Comparison of ENCODE assay signal across 9 cellular contexts in the genomic region with DNA sequence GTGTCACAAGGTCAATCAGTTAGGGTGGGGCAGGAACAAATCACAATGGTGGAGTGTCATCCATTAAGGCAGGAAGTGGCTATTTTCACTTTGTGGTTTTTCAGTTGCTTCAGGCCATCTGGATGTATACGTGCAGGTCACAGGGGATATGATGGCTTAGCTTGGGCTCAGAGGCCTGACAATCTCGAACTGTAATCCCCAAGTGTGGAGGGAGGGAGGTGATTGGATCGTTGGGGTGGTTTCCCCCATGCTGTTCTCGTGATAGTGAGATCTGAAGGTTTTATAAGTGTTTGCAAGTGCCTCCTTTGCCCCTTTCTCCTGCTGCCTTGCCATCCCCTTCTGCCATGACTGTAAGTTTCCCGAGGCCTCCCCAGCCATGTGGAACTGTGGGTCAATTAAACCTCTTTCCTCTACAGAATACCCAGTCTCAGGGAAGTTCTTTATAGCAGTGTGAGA. TPM values are rescaled to one million over a fixed set of nuclear protein-coding genes. Genes with fewer than 3 reads are reported as not detected.
DNase-seq lines count a peak whose midpoint lies in the region; ATAC-seq and TF ChIP-seq lines count a peak whose summit lies in the region.
"Had no signal": no experiment of that assay in that cellular context is flagged by ENCODE, and none has a peak within 500 bp of the region (broad histone marks: within the 10 kb centered on the region; RNA-seq: fewer than 3 reads in every experiment).

No MANE protein-coding gene starts in this region.

- peaks cover 10 to 21% of the 10 kb centered on the region in 2 donors for H3K36me3 Mint-ChIP-seq in CD4-positive, alpha-beta memory T cell
- H3K36me3 Mint-ChIP-seq in WTC11 = peaks cover 3% of the 10 kb centered on the region
- H3K36me3 Mint-ChIP-seq in activated naive CD4-positive, alpha-beta T cell treated with anti-CD3 and anti-CD28 coated beads for 36 hours (ENCODE audit: low read depth) = no peaks in the 10 kb centered on the region

- intact Hi-C loops in CD4-positive, alpha-beta memory T cell (cut with micrococcal nuclease) = no loop called here
- intact Hi-C loops in activated naive CD4-positive, alpha-beta T cell treated with anti-CD3 and anti-CD28 coated beads for 36 hours (cut with micrococcal nuclease) = no loop called here

- no peaks in the 10 kb centered on the region for H3K27me3 ChIP-seq in CD4-positive, alpha-beta memory T cell (ENCODE audit: insufficient read depth, low read length)
- H3K27me3 ChIP-seq in H7 (ENCODE audit: control insufficient read depth, insufficient read depth, low read length) = no peaks in the 10 kb centered on the region

- H3K36me3 ChIP-seq in CD4-positive, alpha-beta memory T cell (ENCODE audit: insufficient read depth, low read length) = no peaks in the 10 kb centered on the region
- no peaks in the 10 kb centered on the region for H3K36me3 ChIP-seq in H7 (replicated peaks; ENCODE audit: control insufficient read depth, insufficient read depth, low read length)

- no peak for TF ChIP-seq CTCF in WTC11 (IDR thresholded peaks at IDR 0.05)

- H3K4me1 ChIP-seq in CD4-positive, alpha-beta memory T cell (ENCODE audit: insufficient read depth, low read length) = peaks cover 5% of the 10 kb centered on the region

- no peaks in the 10 kb centered on the region for H3K9me3 ChIP-seq in CD4-positive, alpha-beta memory T cell (ENCODE audit: control insufficient read depth in 1 of 2, low read length in 2 of 2)

- no peak overlapping the region for H3K4me3 ChIP-seq in CD4-positive, alpha-beta memory T cell (ENCODE audit: low read length in 2 of 2)
- no peak overlapping the region for H3K4me3 ChIP-seq in H7 (ENCODE audit: insufficient read depth, low read depth, low read length)

- CTCF ChIA-PET in CD4-positive, alpha-beta memory T cell (lab: Charles Lee; ENCODE audit: partially characterized antibody) = no interaction called here
- CTCF ChIA-PET in WTC11 (lab: Charles Lee) = interaction anchor here (1.5 kb wide), 1 partner anchor 81 kb away, joined by 3 read pairs; no protein-coding TSS in a partner anchor
- CTCF ChIA-PET in activated naive CD4-positive, alpha-beta T cell treated with anti-CD3 and anti-CD28 coated beads for 36 hours (lab: Charles Lee) = no interaction called here

- no peaks in the 10 kb centered on the region for H3K9me3 Mint-ChIP-seq in CD4-positive, alpha-beta memory T cell
- no peaks in the 10 kb centered on the region; the same call in 1 of the 2 replicates for H3K9me3 Mint-ChIP-seq in WTC11
- H3K9me3 Mint-ChIP-seq in activated naive CD4-positive, alpha-beta T cell treated with anti-CD3 and anti-CD28 coated beads for 36 hours = no peaks in the 10 kb centered on the region
- H3K9me3 Mint-ChIP-seq: activated naive CD4-positive, alpha-beta T cell treated with anti-CD3 and anti-CD28 coated beads, Interleukin-2, amount 50 U/mL, for 24 hours had no signal

- H3K4me1 Mint-ChIP-seq in CD4-positive, alpha-beta memory T cell = peaks cover 14 to 51% (median 26%) of the 10 kb centered on the region in 4 donors
- H3K4me1 Mint-ChIP-seq in WTC11 = peaks cover 27% of the 10 kb centered on the region
- H3K4me1 Mint-ChIP-seq in activated naive CD4-positive, alpha-beta T cell treated with anti-CD3 and anti-CD28 coated beads for 36 hours (ENCODE audit: low read depth) = peaks cover 23% of the 10 kb centered on the region

- ATAC-seq in GM19438 (IDR thresholded peaks at IDR 0.05; ENCODE audit: low read depth, unreplicated experiment) (peak; percentile 37), HG03342 (IDR thresholded peaks at IDR 0.05; ENCODE audit: unreplicated experiment) (peak; percentile 63), WTC11 (no peak)

- H3K27me3 Mint-ChIP-seq in CD4-positive, alpha-beta memory T cell = no peaks in the 10 kb centered on the region
- no peaks in the 10 kb centered on the region for H3K27me3 Mint-ChIP-seq in WTC11 (ENCODE audit: low read depth)
- no peaks in the 10 kb centered on the region for H3K27me3 Mint-ChIP-seq in activated naive CD4-positive, alpha-beta T cell treated with anti-CD3 and anti-CD28 coated beads for 36 hours (ENCODE audit: low read depth)
- H3K27me3 Mint-ChIP-seq: activated naive CD4-positive, alpha-beta T cell treated with anti-CD3 and anti-CD28 coated beads, Interleukin-2, amount 50 U/mL, for 24 hours had no signal

- H3K4me3 Mint-ChIP-seq in CD4-positive, alpha-beta memory T cell = peak overlapping the region in 2 of 8 donors; percentile 12 to 44
- H3K4me3 Mint-ChIP-seq in WTC11 = no peak overlapping the region
- no peak overlapping the region for H3K4me3 Mint-ChIP-seq in activated naive CD4-positive, alpha-beta T cell treated with anti-CD3 and anti-CD28 coated beads for 36 hours
- H3K4me3 Mint-ChIP-seq: activated naive CD4-positive, alpha-beta T cell treated with anti-CD3 and anti-CD28 coated beads, Interleukin-2, amount 50 U/mL, for 24 hours had no signal

- H3K27ac ChIP-seq in CD4-positive, alpha-beta memory T cell (ENCODE audit: low read depth, low read length) = no peak overlapping the region

- DNase-seq in CD4-positive, alpha-beta memory T cell = peak in 1 of 5 donors; percentile 2
- DNase-seq in WTC11 (ENCODE audit: low spot score) (no peak), H7 (no peak)
- DNase-seq in stimulated activated CD4-positive, alpha-beta T cell treated with anti-CD3 and anti-CD28 coated beads, Interleukin-4, amount 100 ng/mL, for 1 hour = no peak
- DNase-seq in activated CD4-positive, alpha-beta T cell treated with anti-CD3 and anti-CD28 coated beads for 48 hours = no peak
- no peak for DNase-seq in activated naive CD4-positive, alpha-beta T cell treated with anti-CD3 and anti-CD28 coated beads for 36 hours

- POLR2A ChIA-PET in CD4-positive, alpha-beta memory T cell (lab: Charles Lee; ENCODE audit: partially characterized antibody) = no interaction called here
- POLR2A ChIA-PET in WTC11 (lab: Charles Lee) = no interaction called here

- H3K27ac Mint-ChIP-seq in CD4-positive, alpha-beta memory T cell = peak overlapping the region in 6 of 7 donors; percentile 14 to 83 (median 64)
- H3K27ac Mint-ChIP-seq in WTC11 = peak overlapping the region; percentile 45; the same call in 1 of the 2 replicates
- H3K27ac Mint-ChIP-seq in activated naive CD4-positive, alpha-beta T cell treated with anti-CD3 and anti-CD28 coated beads for 36 hours = no peak overlapping the region
- H3K27ac Mint-ChIP-seq: activated naive CD4-positive, alpha-beta T cell treated with anti-CD3 and anti-CD28 coated beads, Interleukin-2, amount 50 U/mL, for 24 hours had no signal

TF ChIP-seq in WTC11, 78 proteins besides CTCF, POLR2A, EP300 and RAD21 (continues in another document):
- TF ChIP-seq MXD4 (CRISPR knock-in tag; IDR thresholded peaks at IDR 0.05; ENCODE audit: borderline replicate concordance) = no peak
- no peak for TF ChIP-seq ESRRA (CRISPR knock-in tag; IDR thresholded peaks at IDR 0.05; ENCODE audit: borderline replicate concordance)
- no peak for TF ChIP-seq HMGA2 (CRISPR knock-in tag; IDR thresholded peaks at IDR 0.05)
- TF ChIP-seq ZNF263 (CRISPR knock-in tag; IDR thresholded peaks at IDR 0.05; ENCODE audit: low read depth) = no peak
- TF ChIP-seq JUN (CRISPR knock-in tag; IDR thresholded peaks at IDR 0.05) = no peak
- TF ChIP-seq, protein P1, sequence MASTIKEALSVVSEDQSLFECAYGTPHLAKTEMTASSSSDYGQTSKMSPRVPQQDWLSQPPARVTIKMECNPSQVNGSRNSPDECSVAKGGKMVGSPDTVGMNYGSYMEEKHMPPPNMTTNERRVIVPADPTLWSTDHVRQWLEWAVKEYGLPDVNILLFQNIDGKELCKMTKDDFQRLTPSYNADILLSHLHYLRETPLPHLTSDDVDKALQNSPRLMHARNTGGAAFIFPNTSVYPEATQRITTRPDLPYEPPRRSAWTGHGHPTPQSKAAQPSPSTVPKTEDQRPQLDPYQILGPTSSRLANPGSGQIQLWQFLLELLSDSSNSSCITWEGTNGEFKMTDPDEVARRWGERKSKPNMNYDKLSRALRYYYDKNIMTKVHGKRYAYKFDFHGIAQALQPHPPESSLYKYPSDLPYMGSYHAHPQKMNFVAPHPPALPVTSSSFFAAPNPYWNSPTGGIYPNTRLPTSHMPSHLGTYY (CRISPR knock-in tag; IDR thresholded peaks at IDR 0.05) = no peak
- TF ChIP-seq, protein P2, sequence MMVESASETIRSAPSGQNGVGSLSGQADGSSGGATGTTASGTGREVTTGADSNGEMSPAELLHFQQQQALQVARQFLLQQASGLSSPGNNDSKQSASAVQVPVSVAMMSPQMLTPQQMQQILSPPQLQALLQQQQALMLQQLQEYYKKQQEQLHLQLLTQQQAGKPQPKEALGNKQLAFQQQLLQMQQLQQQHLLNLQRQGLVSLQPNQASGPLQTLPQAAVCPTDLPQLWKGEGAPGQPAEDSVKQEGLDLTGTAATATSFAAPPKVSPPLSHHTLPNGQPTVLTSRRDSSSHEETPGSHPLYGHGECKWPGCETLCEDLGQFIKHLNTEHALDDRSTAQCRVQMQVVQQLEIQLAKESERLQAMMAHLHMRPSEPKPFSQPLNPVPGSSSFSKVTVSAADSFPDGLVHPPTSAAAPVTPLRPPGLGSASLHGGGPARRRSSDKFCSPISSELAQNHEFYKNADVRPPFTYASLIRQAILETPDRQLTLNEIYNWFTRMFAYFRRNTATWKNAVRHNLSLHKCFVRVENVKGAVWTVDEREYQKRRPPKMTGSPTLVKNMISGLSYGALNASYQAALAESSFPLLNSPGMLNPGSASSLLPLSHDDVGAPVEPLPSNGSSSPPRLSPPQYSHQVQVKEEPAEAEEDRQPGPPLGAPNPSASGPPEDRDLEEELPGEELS (CRISPR knock-in tag; IDR thresholded peaks at IDR 0.05) = no peak
- TF ChIP-seq, protein P3, sequence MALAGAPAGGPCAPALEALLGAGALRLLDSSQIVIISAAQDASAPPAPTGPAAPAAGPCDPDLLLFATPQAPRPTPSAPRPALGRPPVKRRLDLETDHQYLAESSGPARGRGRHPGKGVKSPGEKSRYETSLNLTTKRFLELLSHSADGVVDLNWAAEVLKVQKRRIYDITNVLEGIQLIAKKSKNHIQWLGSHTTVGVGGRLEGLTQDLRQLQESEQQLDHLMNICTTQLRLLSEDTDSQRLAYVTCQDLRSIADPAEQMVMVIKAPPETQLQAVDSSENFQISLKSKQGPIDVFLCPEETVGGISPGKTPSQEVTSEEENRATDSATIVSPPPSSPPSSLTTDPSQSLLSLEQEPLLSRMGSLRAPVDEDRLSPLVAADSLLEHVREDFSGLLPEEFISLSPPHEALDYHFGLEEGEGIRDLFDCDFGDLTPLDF (CRISPR knock-in tag; IDR thresholded peaks at IDR 0.05) = no peak

RNA-seq across cellular contexts. Expression of a gene that starts 36.7 kb away (rescaled TPM):
- total RNA-seq in CD4-positive, alpha-beta memory T cell = 1 to 10 TPM in 1 of 2 experiments, under 1 TPM in 1; 0.64 to 1.0 TPM
- 1 to 10 TPM in 1 of 2 donors, under 1 TPM in 1; 0.04 to 1.7 TPM for polyA plus RNA-seq in CD4-positive, alpha-beta memory T cell
- 0.87 to 1.3 TPM (median 0.96 TPM) in 3 replicates for total RNA-seq in WTC11 (2021)
- total RNA-seq in H7 (2014; rRNA removed; shearing (Covaris generic)) = 1.0 and 1.8 TPM in 2 replicates
- under 1 TPM; 0.32 to 0.38 TPM for total RNA-seq in activated naive CD4-positive, alpha-beta T cell treated with anti-CD3 and anti-CD28 coated beads for 36 hours

RNA-seq across cellular contexts. Expression of a gene that starts 37.1 kb away (rescaled TPM):
- total RNA-seq in CD4-positive, alpha-beta memory T cell = 10 to 100 TPM; 10.7 to 11.9 TPM
- 10 to 100 TPM; 20.9 to 22.5 TPM for polyA plus RNA-seq in CD4-positive, alpha-beta memory T cell
- total RNA-seq in WTC11 (2021) = 20.8 to 22.2 TPM (median 21.7 TPM) in 3 replicates
- total RNA-seq in H7 (2014; rRNA removed; shearing (Covaris generic)) = 30.5 and 32.4 TPM in 2 replicates
- total RNA-seq in activated naive CD4-positive, alpha-beta T cell treated with anti-CD3 and anti-CD28 coated beads for 36 hours = 10 to 100 TPM; 10.7 to 13.6 TPM
